ENCODE assay signal across 6 cellular contexts in the genomic region with DNA sequence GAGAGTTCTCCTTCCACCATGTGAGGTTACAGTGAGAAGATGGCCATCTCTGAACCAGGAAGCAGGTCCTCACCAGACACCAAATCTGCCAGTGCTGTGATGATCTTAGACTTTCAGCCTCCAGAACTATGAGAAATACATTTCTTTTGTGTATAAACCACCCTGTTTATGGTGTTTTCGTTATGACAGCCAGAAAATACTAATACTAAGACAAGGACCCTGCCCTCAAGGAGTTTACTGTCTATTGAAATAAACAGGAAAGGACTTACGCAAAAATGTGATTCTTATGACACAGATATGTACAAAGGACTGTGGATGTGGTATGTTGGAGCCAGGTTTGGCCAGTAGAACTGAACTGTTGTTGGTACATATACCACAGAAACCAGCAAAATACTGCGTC.
"Had no signal": no experiment of that assay in that cellular context is flagged by ENCODE, and none has a peak within 500 bp of the region (broad histone marks: within the 10 kb centered on the region; RNA-seq: fewer than 3 reads in every experiment).

No MANE protein-coding gene starts in this region.

- DNase-seq: GOT3, H7, KBM-7 had no signal

- ATAC-seq: HCT116 had no signal

- H3K27ac ChIP-seq: KMS-11 had no signal

- H3K9ac ChIP-seq: KMS-11 had no signal

- H3K9me3 ChIP-seq: HAP-1 had no signal

- H3K36me3 ChIP-seq: HAP-1 had no signal

- H3K4me2 ChIP-seq: KMS-11 had no signal

- H3K4me3 ChIP-seq: HAP-1 had no signal
